Comparison of ENCODE assay signal across 13 cellular contexts in the genomic region with DNA sequence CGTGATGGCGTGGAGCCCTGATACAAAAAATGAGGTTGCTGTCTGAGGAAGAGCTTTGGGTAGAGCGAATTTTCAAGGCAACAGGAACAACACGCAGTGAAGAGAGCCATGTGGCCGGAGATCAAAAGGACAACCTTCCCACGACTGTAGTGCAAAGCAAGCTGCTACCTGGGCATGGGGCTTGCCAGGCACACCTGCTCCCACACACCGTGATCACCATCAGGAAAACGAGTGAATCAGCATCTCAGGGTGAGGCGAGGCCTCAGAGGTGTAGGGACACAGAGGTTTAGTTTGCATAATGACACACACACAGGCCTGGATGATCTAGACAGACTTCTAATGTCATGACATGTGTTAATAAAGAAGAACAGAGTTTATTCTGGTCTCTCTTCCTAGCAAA.
DNase-seq lines count a peak whose midpoint lies in the region; ATAC-seq, FAIRE-seq and TF ChIP-seq lines count a peak whose summit lies in the region.
"Had no signal": no experiment of that assay in that cellular context is flagged by ENCODE, and none has a peak within 500 bp of the region (broad histone marks: within the 10 kb centered on the region; RNA-seq: fewer than 3 reads in every experiment).

No MANE protein-coding gene starts in this region.

- dilution Hi-C loops in endothelial cell of umbilical vein (cut with MboI; ENCODE audit: extremely low pct_ligation_motif_present, low sequenced_read_pairs), result no loop called here

- no peak overlapping the region for H3K4me3 Mint-ChIP-seq in activated naive CD4-positive, alpha-beta T cell treated with anti-CD3 and anti-CD28 coated beads for 36 hours
- H3K4me3 Mint-ChIP-seq: activated naive CD8-positive, alpha-beta T cell treated with anti-CD3 and anti-CD28 coated beads, Interleukin-2, amount 10 ng/mL, durations not matched to agents 7 days and 5 days had no signal

- H3K9ac ChIP-seq in endothelial cell of umbilical vein (replicated peaks; ENCODE audit: extremely low read depth, insufficient read depth, low read length) (no peak overlapping the region), parathyroid adenoma (no peak overlapping the region)

- no TSS peak for BruUV-seq in endothelial cell of umbilical vein (replicated peaks; lab: Mats Ljungman, UMichigan)

- no peaks in the 10 kb centered on the region for H3K79me2 ChIP-seq in endothelial cell of umbilical vein (ENCODE audit: control insufficient read depth, insufficient read depth, low read length)
- H3K79me2 ChIP-seq in parathyroid adenoma, result no peaks in the 10 kb centered on the region

- no peaks in the 10 kb centered on the region for H3K27me3 Mint-ChIP-seq in activated naive CD4-positive, alpha-beta T cell treated with anti-CD3 and anti-CD28 coated beads for 36 hours (ENCODE audit: low read depth)
- H3K27me3 Mint-ChIP-seq: activated naive CD8-positive, alpha-beta T cell treated with anti-CD3 and anti-CD28 coated beads, Interleukin-2, amount 10 ng/mL, durations not matched to agents 7 days and 5 days had no signal

- no peak for TF ChIP-seq CTCF in endothelial cell of umbilical vein (IDR thresholded peaks at IDR 0.05; ENCODE audit: extremely low read depth in 1 of 2, insufficient read depth in 1 of 2, low read depth in 1 of 2, low read length in 2 of 2)
- no peak for TF ChIP-seq CTCF in parathyroid adenoma (IDR thresholded peaks at IDR 0.05)

- H3K27me3 ChIP-seq in H7 (ENCODE audit: control insufficient read depth, insufficient read depth, low read length) (no peaks in the 10 kb centered on the region), endothelial cell of umbilical vein (ENCODE audit: control insufficient read depth in 2 of 2, insufficient read depth in 2 of 2, low read length in 2 of 2) (no peaks in the 10 kb centered on the region), parathyroid adenoma (ENCODE audit: control insufficient read depth, insufficient read depth, low read length) (no peaks in the 10 kb centered on the region)
- H3K27me3 ChIP-seq: ovary had no signal

- no peak for ATAC-seq in HG03039 (IDR thresholded peaks at IDR 0.05; ENCODE audit: unreplicated experiment)

- no peaks in the 10 kb centered on the region for H3K9me3 Mint-ChIP-seq in activated naive CD4-positive, alpha-beta T cell treated with anti-CD3 and anti-CD28 coated beads for 36 hours
- H3K9me3 Mint-ChIP-seq: activated naive CD8-positive, alpha-beta T cell treated with anti-CD3 and anti-CD28 coated beads, Interleukin-2, amount 10 ng/mL, durations not matched to agents 7 days and 5 days; immature natural killer cell had no signal

- no peak for FAIRE-seq in endothelial cell of umbilical vein (lab: Jason Lieb, UNC)
- FAIRE-seq: endometrium had no signal

- H3K4me1 Mint-ChIP-seq in activated naive CD4-positive, alpha-beta T cell treated with anti-CD3 and anti-CD28 coated beads for 36 hours (ENCODE audit: low read depth), result peaks cover 9% of the 10 kb centered on the region

- H3K9me3 ChIP-seq in endothelial cell of umbilical vein (replicated peaks; ENCODE audit: control insufficient read depth, insufficient read depth, low read length), result no peaks in the 10 kb centered on the region
- no peaks in the 10 kb centered on the region for H3K9me3 ChIP-seq in parathyroid adenoma (ENCODE audit: control insufficient read depth, low read length)
- H3K9me3 ChIP-seq: ovary had no signal

- TF ChIP-seq POLR2A in endothelial cell of umbilical vein (IDR thresholded peaks at IDR 0.05; ENCODE audit: low read depth, low read length), result no peak

- no peaks in the 10 kb centered on the region for H4K20me1 ChIP-seq in endothelial cell of umbilical vein (replicated peaks; ENCODE audit: control insufficient read depth, extremely low read depth, insufficient read depth, low read length)

- H2AFZ ChIP-seq in endothelial cell of umbilical vein (ENCODE audit: low read depth, low read length), result no peak overlapping the region
- no peak overlapping the region for H2AFZ ChIP-seq in parathyroid adenoma

- H3K36me3 ChIP-seq in H7 (replicated peaks; ENCODE audit: control insufficient read depth, insufficient read depth, low read length) (peaks cover 1% of the 10 kb centered on the region), endothelial cell of umbilical vein (ENCODE audit: control insufficient read depth in 2 of 2, extremely low read depth in 1 of 2, insufficient read depth in 2 of 2, low read length in 2 of 2) (no peaks in the 10 kb centered on the region), parathyroid adenoma (ENCODE audit: control insufficient read depth, insufficient read depth, low read length) (no peaks in the 10 kb centered on the region)
- H3K36me3 ChIP-seq: ovary had no signal

- H3K27ac ChIP-seq in endothelial cell of umbilical vein (ENCODE audit: insufficient read depth, low read depth, low read length), result peak overlapping the region; percentile 41
- peak overlapping the region; percentile 30 for H3K27ac ChIP-seq in parathyroid adenoma
- H3K27ac ChIP-seq: ovary had no signal

- no peaks in the 10 kb centered on the region for H3K9me1 ChIP-seq in endothelial cell of umbilical vein (replicated peaks; ENCODE audit: control insufficient read depth, extremely low read depth, insufficient read depth, low read length)

- CTCF ChIA-PET in endothelial cell of umbilical vein (lab: Charles Lee), result interaction anchor here (0.9 to 1.9 kb wide), 4 partner anchors 9 to 641 kb away, joined by 3 to 7 read pairs (median 4); no protein-coding TSS in a partner anchor
- CTCF ChIA-PET in activated naive CD4-positive, alpha-beta T cell treated with anti-CD3 and anti-CD28 coated beads for 36 hours (lab: Charles Lee), result no interaction called here

- H3K27ac Mint-ChIP-seq in activated naive CD4-positive, alpha-beta T cell treated with anti-CD3 and anti-CD28 coated beads for 36 hours, result no peak overlapping the region
- H3K27ac Mint-ChIP-seq: activated naive CD8-positive, alpha-beta T cell treated with anti-CD3 and anti-CD28 coated beads, Interleukin-2, amount 10 ng/mL, durations not matched to agents 7 days and 5 days had no signal

- peaks cover 16% of the 10 kb centered on the region for H3K36me3 Mint-ChIP-seq in activated naive CD4-positive, alpha-beta T cell treated with anti-CD3 and anti-CD28 coated beads for 36 hours (ENCODE audit: low read depth)

- POLR2A ChIA-PET in endothelial cell of umbilical vein (lab: Charles Lee), result no interaction called here

- intact Hi-C loops in endothelial cell of umbilical vein (cut with micrococcal nuclease), result loop anchor here (2.0 kb wide), 1 partner anchor 20 kb away; no protein-coding TSS in a partner anchor
- intact Hi-C loops in activated naive CD4-positive, alpha-beta T cell treated with anti-CD3 and anti-CD28 coated beads for 36 hours (cut with micrococcal nuclease), result no loop called here

- H3K4me1 ChIP-seq in endothelial cell of umbilical vein (ENCODE audit: control insufficient read depth, extremely low read depth, insufficient read depth, low read length), result peaks cover 17% of the 10 kb centered on the region
- peaks cover 18% of the 10 kb centered on the region for H3K4me1 ChIP-seq in parathyroid adenoma

- H3K4me2 ChIP-seq in endothelial cell of umbilical vein (ENCODE audit: insufficient read depth, low read length) (no peak overlapping the region), parathyroid adenoma (ENCODE audit: low read length) (no peak overlapping the region)

- H3K4me3 ChIP-seq in H7 (ENCODE audit: insufficient read depth, low read depth, low read length) (no peak overlapping the region), endothelial cell of umbilical vein (replicated peaks in 1 of 3; ENCODE audit: insufficient read depth in 1 of 3, low read depth in 1 of 3, low read length in 3 of 3) (no peak overlapping the region), parathyroid adenoma (ENCODE audit: low read depth, low read length) (no peak overlapping the region)
- H3K4me3 ChIP-seq: ovary had no signal

- DNase-seq in H7, result peak; percentile 28
- peak; percentile 36 for DNase-seq in NCI-H510A (lab: John Stamatoyannopoulos, UW)
- peak; percentile 17 for DNase-seq in endothelial cell of umbilical vein (ENCODE audit: low read depth, low spot score)
- DNase-seq in iPS-NIHi7 (ENCODE audit: extremely low spot score), result no peak
- DNase-seq in activated naive CD4-positive, alpha-beta T cell treated with anti-CD3 and anti-CD28 coated beads for 36 hours, result no peak
- DNase-seq: activated CD4-positive, alpha-beta T cell treated with anti-CD3 and anti-CD28 coated beads for 1 hour; activated naive CD8-positive, alpha-beta T cell treated with anti-CD3 and anti-CD28 coated beads, Interleukin-2, amount 10 ng/mL, durations not matched to agents 7 days and 5 days; immature natural killer cell; ovary; SHP77 had no signal

TF ChIP-seq in endothelial cell of umbilical vein, 7 proteins besides CTCF, POLR2A, EP300 and RAD21:
- TF ChIP-seq, protein P1, sequence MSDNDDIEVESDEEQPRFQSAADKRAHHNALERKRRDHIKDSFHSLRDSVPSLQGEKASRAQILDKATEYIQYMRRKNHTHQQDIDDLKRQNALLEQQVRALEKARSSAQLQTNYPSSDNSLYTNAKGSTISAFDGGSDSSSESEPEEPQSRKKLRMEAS (IDR thresholded peaks at IDR 0.05; ENCODE audit: insufficient read depth, insufficient read length), result no peak
- no peak for TF ChIP-seq FOS (IDR thresholded peaks at IDR 0.05; ENCODE audit: borderline replicate concordance, insufficient read depth, low read length)
- TF ChIP-seq POLR2AphosphoS5 (IDR thresholded peaks at IDR 0.05; ENCODE audit: insufficient read depth, low read depth, low read length), result no peak
- TF ChIP-seq EZH2 (IDR thresholded peaks at IDR 0.05; ENCODE audit: borderline replicate concordance, low read depth, low read length, severe bottlenecking), result no peak
- TF ChIP-seq JUN (IDR thresholded peaks at IDR 0.05; ENCODE audit: borderline replicate concordance, insufficient read depth, insufficient read length, low read depth), result no peak
- TF ChIP-seq GATA2 (IDR thresholded peaks at IDR 0.05; ENCODE audit: insufficient read depth, insufficient read length, low read depth, low read length), result no peak
- no peak for TF ChIP-seq MYC (IDR thresholded peaks at IDR 0.05; ENCODE audit: low read depth, low read length)

Comparison
In these comparisons a context has a peak if more than half of its experiments do, and no peak if none do; other contexts are left out.
1. DNase-seq: peak in H7 (single experiment), NCI-H510A (single experiment) and endothelial cell of umbilical vein (single experiment); none in iPS-NIHi7 (single experiment) and activated naive CD4-positive, alpha-beta T cell treated with anti-CD3 and anti-CD28 coated beads for 36 hours (single experiment).